23 cellular contexts compared by ENCODE assay signal in the genomic region with DNA sequence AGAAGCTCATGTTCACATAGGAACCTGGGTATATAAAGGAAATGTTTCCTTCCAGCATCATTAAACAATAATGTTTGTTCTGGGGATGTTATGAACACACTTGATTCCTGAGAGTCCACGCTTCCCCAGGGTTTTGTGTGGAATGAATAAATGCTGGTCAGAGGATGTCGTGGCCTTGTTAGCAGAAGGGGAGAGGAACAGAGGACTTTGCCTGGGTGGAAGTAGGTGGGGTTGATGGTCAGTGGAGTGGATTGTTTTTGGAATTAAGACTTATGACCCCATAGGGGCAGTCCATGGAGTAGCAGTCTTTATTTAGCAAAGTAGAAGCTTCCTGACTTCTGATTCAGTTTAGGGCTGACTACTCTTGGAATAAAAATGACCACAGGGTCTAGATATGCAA.
DNase-seq lines count a peak whose midpoint lies in the region; ATAC-seq and TF ChIP-seq lines count a peak whose summit lies in the region.
"Had no signal": no experiment of that assay in that cellular context is flagged by ENCODE, and none has a peak within 500 bp of the region (broad histone marks: within the 10 kb centered on the region; RNA-seq: fewer than 3 reads in every experiment).

No MANE protein-coding gene starts in this region.

- H3K4me1 ChIP-seq in adipocyte (ENCODE audit: control insufficient read depth, insufficient read depth, low read length): peaks cover 50% of the 10 kb centered on the region
- H3K4me1 ChIP-seq in fibroblast of lung (ENCODE audit: control insufficient read depth, extremely low read depth, insufficient read depth, low read length): peaks cover 32% of the 10 kb centered on the region
- H3K4me1 ChIP-seq: adrenal gland, vagina had no signal

- H3K9ac ChIP-seq in adipocyte (ENCODE audit: low read length) (peak overlapping the region; percentile 44), fibroblast of lung (ENCODE audit: insufficient read depth, low read length) (no peak overlapping the region)

- H3K9me3 Mint-ChIP-seq in Calu3 (ENCODE audit: low read depth, unreplicated experiment): no peaks in the 10 kb centered on the region
- no peaks in the 10 kb centered on the region for H3K9me3 Mint-ChIP-seq in progenitor cell of endocrine pancreas (ENCODE audit: low read depth)
- H3K9me3 Mint-ChIP-seq: activated CD4-positive, alpha-beta memory T cell treated with anti-CD3 and anti-CD28 coated beads for 36 hours; CD14-positive monocyte; memory B cell; naive B cell had no signal

- no peaks in the 10 kb centered on the region for H3K27me3 Mint-ChIP-seq in Calu3 (ENCODE audit: unreplicated experiment)
- H3K27me3 Mint-ChIP-seq in progenitor cell of endocrine pancreas: no peaks in the 10 kb centered on the region
- H3K27me3 Mint-ChIP-seq: memory B cell, naive B cell had no signal

- no peak overlapping the region for H2AFZ ChIP-seq in fibroblast of lung (ENCODE audit: low read length)

- CTCF ChIA-PET in Calu3 (lab: Charles Lee): no interaction called here

- H3K27me3 ChIP-seq in adipocyte (replicated peaks; ENCODE audit: control insufficient read depth, insufficient read depth, low read length) (no peaks in the 10 kb centered on the region), fibroblast of lung (ENCODE audit: control insufficient read depth, insufficient read depth, low read length) (no peaks in the 10 kb centered on the region)
- H3K27me3 ChIP-seq: adrenal gland, cardiac muscle cell, dorsolateral prefrontal cortex, gastroesophageal sphincter, vagina had no signal

- no peak for DNase-seq in Calu3
- peak; percentile 36 for DNase-seq in adipocyte (ENCODE audit: low read depth)
- no peak for DNase-seq in fibroblast of lung (ENCODE audit: low read depth in 2 of 2)
- no peak for DNase-seq in progenitor cell of endocrine pancreas (ENCODE audit: low spot score, unreplicated experiment)
- no peak for DNase-seq in stimulated activated CD4-positive, alpha-beta T cell treated with anti-CD3 and anti-CD28 coated beads, Interleukin-15, amount 100 ng/mL, for 24 hours
- no peak for DNase-seq in mesenteric fat pad (ENCODE audit: low spot score)
- DNase-seq in HUDEP-2 (lab: John Stamatoyannopoulos, UW; ENCODE audit: unreplicated experiment in 76 of 76): no peak
- DNase-seq: activated CD4-positive, alpha-beta memory T cell treated with anti-CD3 and anti-CD28 coated beads for 36 hours; activated gamma-delta T cell; adrenal gland; dorsolateral prefrontal cortex; GF-D8; Kasumi-1; naive B cell; NCI-H187; NCI-H69 had no signal

- H3K27ac ChIP-seq in fibroblast of lung (ENCODE audit: insufficient read depth, low read length): peak overlapping the region; percentile 53
- H3K27ac ChIP-seq: adrenal gland, cardiac muscle cell, gastroesophageal sphincter, vagina had no signal

- H3K36me3 ChIP-seq in adipocyte (ENCODE audit: control insufficient read depth, insufficient read depth, low read length, severe bottlenecking) (peaks cover 57% of the 10 kb centered on the region), fibroblast of lung (ENCODE audit: control insufficient read depth, insufficient read depth, low read length) (peaks cover 5% of the 10 kb centered on the region)
- H3K36me3 ChIP-seq: adrenal gland, vagina had no signal

- H3K9me3 ChIP-seq in adipocyte (ENCODE audit: control insufficient read depth, low read length): no peaks in the 10 kb centered on the region
- H3K9me3 ChIP-seq in fibroblast of lung (ENCODE audit: control insufficient read depth, insufficient read depth, low read depth, low read length): no peaks in the 10 kb centered on the region
- H3K9me3 ChIP-seq: adrenal gland, gastroesophageal sphincter, vagina had no signal

- BruUV-seq in Calu3 (replicated peaks; lab: Mats Ljungman, UMichigan): no TSS peak

- H3K4me2 ChIP-seq in fibroblast of lung (ENCODE audit: extremely low read depth, insufficient read depth, low read length): no peak overlapping the region

- H3K27ac Mint-ChIP-seq in Calu3 (ENCODE audit: unreplicated experiment): peak overlapping the region; percentile 5
- H3K27ac Mint-ChIP-seq in progenitor cell of endocrine pancreas: peak overlapping the region; percentile 62
- H3K27ac Mint-ChIP-seq: activated CD4-positive, alpha-beta memory T cell treated with anti-CD3 and anti-CD28 coated beads for 36 hours; memory B cell had no signal

- H4K20me1 ChIP-seq in fibroblast of lung (ENCODE audit: control insufficient read depth, extremely low read depth, insufficient read depth, low read length): no peaks in the 10 kb centered on the region

- TF ChIP-seq CTCF in Calu3 (IDR thresholded peaks at IDR 0.05; ENCODE audit: unreplicated experiment) (no peak), fibroblast of lung (conservative IDR thresholded peaks at IDR 0.05 in 1 of 2, IDR thresholded peaks at IDR 0.05 in 1 of 2; ENCODE audit: low read depth in 1 of 2, low read length in 2 of 2) (no peak), progenitor cell of endocrine pancreas (IDR thresholded peaks at IDR 0.05; ENCODE audit: unreplicated experiment) (no peak)

- H3K4me3 ChIP-seq in adipocyte (ENCODE audit: low read length) (no peak overlapping the region), fibroblast of lung (replicated peaks in 1 of 4; ENCODE audit: control extremely low read depth in 1 of 4, insufficient read depth in 1 of 4, low read depth in 3 of 4, low read length in 4 of 4) (no peak overlapping the region)
- H3K4me3 ChIP-seq: adrenal gland, cardiac muscle cell, dorsolateral prefrontal cortex, gastroesophageal sphincter, vagina had no signal

- no peak for ATAC-seq in GM21515 (IDR thresholded peaks at IDR 0.05; ENCODE audit: unreplicated experiment)
- ATAC-seq: gastroesophageal sphincter, sciatic nerve had no signal

- H3K4me1 Mint-ChIP-seq in Calu3 (ENCODE audit: low read depth, unreplicated experiment): peaks cover 30% of the 10 kb centered on the region
- peaks cover 37% of the 10 kb centered on the region for H3K4me1 Mint-ChIP-seq in progenitor cell of endocrine pancreas (ENCODE audit: low read depth)
- H3K4me1 Mint-ChIP-seq: memory B cell, naive B cell had no signal

- intact Hi-C loops in Calu3 (cut with micrococcal nuclease; ENCODE audit: unreplicated experiment): loop anchor here (5.0 kb wide), 1 partner anchor 138 kb away; a partner anchor contains a TSS

- no peaks in the 10 kb centered on the region for H3K79me2 ChIP-seq in fibroblast of lung (ENCODE audit: control insufficient read depth, insufficient read depth, low read length)

- H3K36me3 Mint-ChIP-seq in Calu3 (ENCODE audit: insufficient read depth, unreplicated experiment): peaks cover 15% of the 10 kb centered on the region
- H3K36me3 Mint-ChIP-seq in progenitor cell of endocrine pancreas (ENCODE audit: insufficient read depth): peaks cover 32% of the 10 kb centered on the region
- H3K36me3 Mint-ChIP-seq: CD14-positive monocyte, memory B cell had no signal

- no peak overlapping the region for H3K4me3 Mint-ChIP-seq in Calu3 (ENCODE audit: low read depth, unreplicated experiment)
- no peak overlapping the region for H3K4me3 Mint-ChIP-seq in progenitor cell of endocrine pancreas (ENCODE audit: low read depth)
- H3K4me3 Mint-ChIP-seq: activated CD4-positive, alpha-beta memory T cell treated with anti-CD3 and anti-CD28 coated beads for 36 hours; CD14-positive monocyte; memory B cell; naive B cell had no signal
